Comparison of ENCODE assay signal across 20 cellular contexts in the genomic region with DNA sequence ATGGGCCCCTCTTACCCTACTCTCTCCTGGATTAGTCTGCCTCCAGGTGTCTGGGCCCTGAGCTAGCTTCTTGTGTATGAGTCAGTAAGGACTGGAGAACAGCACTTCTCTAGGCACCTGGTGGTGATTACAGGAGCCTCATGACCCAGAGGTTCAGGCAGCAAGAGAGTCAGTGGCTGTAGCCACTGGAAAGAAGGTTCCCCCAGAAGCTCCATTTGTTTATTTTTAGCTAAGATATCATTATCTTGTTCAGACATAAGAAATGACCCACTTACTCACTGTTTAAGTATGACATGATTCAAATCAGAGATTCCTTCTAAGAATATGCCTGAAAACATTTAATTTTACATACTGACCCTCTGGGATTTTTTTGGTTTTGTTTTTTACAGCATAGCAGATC.
"Had no signal": no experiment of that assay in that cellular context is flagged by ENCODE, and none has a peak within 500 bp of the region (broad histone marks: within the 10 kb centered on the region; RNA-seq: fewer than 3 reads in every experiment).

No MANE protein-coding gene starts in this region.

- DNase-seq: activated CD4-positive, alpha-beta T cell treated with anti-CD3 and anti-CD28 coated beads for 36 hours; activated CD8-positive, alpha-beta memory T cell treated with anti-CD3 and anti-CD28 coated beads, Interleukin-2, amount 50 U/mL, for 4 hours; activated CD8-positive, alpha-beta T cell treated with anti-CD3 and anti-CD28 coated beads for 36 hours; activated gamma-delta T cell; activated T-cell treated with anti-CD3 and anti-CD28 coated beads, Interleukin-2, amount 50 U/mL, for 72 hours; amygdala; cortex of kidney; effector CD8-positive, alpha-beta T cell; gastrocnemius medialis; heart right ventricle; psoas muscle; stimulated activated CD4-positive, alpha-beta T cell treated with anti-CD3 and anti-CD28 coated beads, Interleukin-1b, Interleukin-23, amount 100 ng/mL, for 48 hours; stomach; T-helper 17 cell had no signal

- H3K4me3 ChIP-seq: gastrocnemius medialis, heart right ventricle, lung, psoas muscle, stomach, thoracic aorta had no signal

- H3K27me3 Mint-ChIP-seq: activated CD4-positive, alpha-beta T cell treated with anti-CD3 and anti-CD28 coated beads for 36 hours; activated CD8-positive, alpha-beta T cell treated with anti-CD3 and anti-CD28 coated beads for 36 hours; brain; T-helper 17 cell had no signal

- H3K9me3 Mint-ChIP-seq: activated CD8-positive, alpha-beta T cell treated with anti-CD3 and anti-CD28 coated beads for 36 hours; activated naive CD4-positive, alpha-beta T cell treated with anti-CD3 and anti-CD28 coated beads, Interleukin-2, amount 50 U/mL, for 72 hours; activated T-cell treated with anti-CD3 and anti-CD28 coated beads, Interleukin-2, amount 50 U/mL, for 72 hours; brain; neural crest cell had no signal

- H3K4me1 Mint-ChIP-seq: activated CD4-positive, alpha-beta T cell treated with anti-CD3 and anti-CD28 coated beads for 36 hours; brain; neural crest cell; T-helper 17 cell had no signal

- H3K27ac Mint-ChIP-seq: activated CD4-positive, alpha-beta T cell treated with anti-CD3 and anti-CD28 coated beads for 36 hours; activated CD8-positive, alpha-beta T cell treated with anti-CD3 and anti-CD28 coated beads for 36 hours; activated naive CD4-positive, alpha-beta T cell treated with anti-CD3 and anti-CD28 coated beads, Interleukin-2, amount 50 U/mL, for 72 hours; activated T-cell treated with anti-CD3 and anti-CD28 coated beads, Interleukin-2, amount 50 U/mL, for 72 hours; brain; T-helper 17 cell had no signal

- H3K9me3 ChIP-seq: gastrocnemius medialis, heart right ventricle, psoas muscle, stomach, thoracic aorta had no signal

- H3K4me3 Mint-ChIP-seq: activated CD4-positive, alpha-beta T cell treated with anti-CD3 and anti-CD28 coated beads for 36 hours; activated CD8-positive, alpha-beta T cell treated with anti-CD3 and anti-CD28 coated beads for 36 hours; activated T-cell treated with anti-CD3 and anti-CD28 coated beads, Interleukin-2, amount 50 U/mL, for 72 hours; brain; neural crest cell; T-helper 17 cell had no signal

- H3K27ac ChIP-seq: gastrocnemius medialis, heart right ventricle, psoas muscle, stomach, thoracic aorta had no signal

- H3K36me3 Mint-ChIP-seq: activated naive CD4-positive, alpha-beta T cell treated with anti-CD3 and anti-CD28 coated beads, Interleukin-2, amount 50 U/mL, for 72 hours had no signal

- H3K4me1 ChIP-seq: gastrocnemius medialis, heart right ventricle, psoas muscle, stomach had no signal

- ATAC-seq: activated CD4-positive, alpha-beta T cell treated with anti-CD3 and anti-CD28 coated beads for 36 hours; activated CD8-positive, alpha-beta T cell treated with anti-CD3 and anti-CD28 coated beads for 36 hours; activated naive CD4-positive, alpha-beta T cell treated with anti-CD3 and anti-CD28 coated beads, Interleukin-2, amount 50 U/mL, for 72 hours; activated T-cell treated with anti-CD3 and anti-CD28 coated beads, Interleukin-2, amount 50 U/mL, for 72 hours; gastrocnemius medialis; heart right ventricle; psoas muscle; sciatic nerve; T-helper 17 cell had no signal

- H3K27me3 ChIP-seq: gastrocnemius medialis, heart right ventricle, stomach had no signal
